In genomic region chr19:13122980-13123957, GRCh38 we compare ENCODE assay signal across 22 cellular contexts. TPM values are rescaled to one million over a fixed set of nuclear protein-coding genes. Genes with fewer than 3 reads are reported as not detected.
DNase-seq lines count a peak whose midpoint lies in the region; ATAC-seq, FAIRE-seq and TF ChIP-seq lines count a peak whose summit lies in the region.
"Had no signal": no experiment of that assay in that cellular context is flagged by ENCODE, and none has a peak within 500 bp of the region (broad histone marks: within the 10 kb centered on the region; RNA-seq: fewer than 3 reads in every experiment).

No MANE protein-coding gene starts in this region.

- TF ChIP-seq CTCF in H1 (IDR thresholded peaks at IDR 0.05; ENCODE audit: control extremely low read depth in 1 of 3, insufficient read depth in 1 of 3, low read depth in 1 of 3, low read length in 3 of 3) = no peak
- TF ChIP-seq CTCF in osteocyte (IDR thresholded peaks at IDR 0.05) = no peak

- H3K4me3 ChIP-seq in H1 (ENCODE audit: extremely low read depth in 1 of 4, insufficient read depth in 2 of 4, low read depth in 3 of 4, low read length in 4 of 4) = no peak overlapping the region
- H3K4me3 ChIP-seq: A549 had no signal

- 0 out of 2 replicates have a peak overlapping the region, but pooled peaks have one; percentile 71 for H2BK5ac ChIP-seq in H1 (ENCODE audit: low read depth, low read length)

- CTCF ChIA-PET in H1 (lab: Charles Lee; ENCODE audit: partially characterized antibody) = interaction anchor here (1.0 to 2.3 kb wide), 4 partner anchors 15 to 62 kb away, joined by 3 to 10 read pairs (median 4); no protein-coding TSS in a partner anchor

- POLR2A ChIA-PET in H1 (lab: Charles Lee; ENCODE audit: partially characterized antibody) = interaction anchor here (0.5 to 19.5 kb wide), 11 partner anchors 9 to 143 kb away, joined by 3 to 228 read pairs (median 8); partner anchors contain the start of genes IER2 and STX10

- H4K20me1 ChIP-seq in H1 (replicated peaks in 1 of 2; ENCODE audit: control insufficient read depth in 1 of 2, insufficient read depth in 2 of 2, low read length in 2 of 2) = peaks cover 57 to 70% of the 10 kb centered on the region in 2 experiments

- H3K4me2 ChIP-seq in H1 (ENCODE audit: insufficient read depth in 1 of 2, low read depth in 2 of 2, low read length in 2 of 2) = no peak overlapping the region
- H3K4me2 ChIP-seq: A549 had no signal

- FAIRE-seq in H1 (lab: Jason Lieb, UNC) = no peak
- FAIRE-seq: A549, frontal cortex, H54 had no signal

- DNase-seq in activated T-cell treated with anti-CD3 and anti-CD28 coated beads, Interleukin-2, amount 50 U/mL, for 4 hours = no peak
- DNase-seq in activated T-cell treated with anti-CD3 and anti-CD28 coated beads for 4 hours (no peak), H1 (ENCODE audit: low read depth in 1 of 2, low spot score in 2 of 2) (no peak), osteocyte (ENCODE audit: extremely low spot score, unreplicated experiment) (no peak), SIG-M5 (lab: John Stamatoyannopoulos, UW) (no peak), sciatic nerve (ENCODE audit: low spot score) (no peak)
- no peak for DNase-seq in activated T-helper 1 cell treated with anti-CD3 and anti-CD28 coated beads, Interleukin-12 subunit alpha, Interleukin-12 subunit beta, Interleukin-2, Interleukin-4 antibody, amounts not matched to agents 30 ng/mL and 10 ng/mL and 1 ng/mL, durations not matched to agents 14 hours and 24 hours and 36 hours (ENCODE audit: low spot score)
- DNase-seq: activated CD4-positive, CD25-positive, alpha-beta regulatory T cell; activated gamma-delta T cell; IMR-90; naive thymus-derived CD4-positive, alpha-beta T cell; NCI-H748 treated with DMSO at 0.1 percent for 48 hours; OCI-M1; SHP77 treated with DMSO at 0.1 percent for 48 hours; stimulated activated CD4-positive, alpha-beta T cell treated with anti-CD3 and anti-CD28 coated beads, Interleukin-12 subunit alpha, Interleukin-12 subunit beta, amount 100 ng/mL, for 4 hours had no signal

- no peak overlapping the region for H3K56ac ChIP-seq in H1 (replicated peaks; ENCODE audit: insufficient read length, low read depth, low read length)

- peaks cover 7% of the 10 kb centered on the region for H3K36me3 Mint-ChIP-seq in activated T-cell treated with anti-CD3 and anti-CD28 coated beads, Interleukin-2, amount 50 U/mL, for 4 hours (ENCODE audit: insufficient read depth)
- H3K36me3 Mint-ChIP-seq in activated T-helper 1 cell treated with anti-CD3 and anti-CD28 coated beads, Interleukin-12 subunit alpha, Interleukin-12 subunit beta, Interleukin-2, Interleukin-4 antibody, amounts not matched to agents 30 ng/mL and 10 ng/mL and 1 ng/mL, durations not matched to agents 14 hours and 24 hours and 36 hours (ENCODE audit: low read depth) = peaks cover 9% of the 10 kb centered on the region
- H3K36me3 Mint-ChIP-seq in osteocyte (ENCODE audit: unreplicated experiment) = no peaks in the 10 kb centered on the region
- H3K36me3 Mint-ChIP-seq: memory B cell had no signal

- ATAC-seq in activated T-cell treated with anti-CD3 and anti-CD28 coated beads, Interleukin-2, amount 50 U/mL, for 4 hours = no peak
- no peak for ATAC-seq in HG02610 (IDR thresholded peaks at IDR 0.05; ENCODE audit: unreplicated experiment)
- ATAC-seq in sciatic nerve = no peak
- ATAC-seq: A549; naive thymus-derived CD4-positive, alpha-beta T cell had no signal

- peaks cover 6% of the 10 kb centered on the region; the same call in 1 of the 2 replicates for H3K23me2 ChIP-seq in H1 (ENCODE audit: low read depth, low read length)

- peaks cover 14 to 36% (median 25%) of the 10 kb centered on the region in 4 experiments for H3K4me1 ChIP-seq in H1 (replicated peaks in 1 of 4; ENCODE audit: control insufficient read depth in 3 of 4, insufficient read depth in 4 of 4, low read length in 3 of 4)

- H4K8ac ChIP-seq in H1 (ENCODE audit: extremely low read depth, insufficient read depth, low read length) = peak overlapping the region; percentile 28

- no peak overlapping the region for H3K14ac ChIP-seq in H1 (ENCODE audit: insufficient read length)

- H4K91ac ChIP-seq in H1 (replicated peaks; ENCODE audit: insufficient read length, low read length) = no peak overlapping the region

- H3K27ac ChIP-seq in H1 (ENCODE audit: low read depth, low read length) = no peak overlapping the region; the same call in 1 of the 2 replicates
- H3K27ac ChIP-seq: A549 had no signal

- peaks cover 42% of the 10 kb centered on the region for H3K79me1 ChIP-seq in H1 (ENCODE audit: low read depth, low read length)

- no peak for TF ChIP-seq RAD21 in H1 (IDR thresholded peaks at IDR 0.05 in 1 of 2, conservative IDR thresholded peaks at IDR 0.05 in 1 of 2; ENCODE audit: low read depth in 2 of 2, low read length in 2 of 2)

- H3K4ac ChIP-seq in H1 (replicated peaks; ENCODE audit: insufficient read length, low read depth, low read length) = no peak overlapping the region

- H3K4me1 Mint-ChIP-seq in activated T-cell treated with anti-CD3 and anti-CD28 coated beads, Interleukin-2, amount 50 U/mL, for 4 hours (ENCODE audit: low read depth) = peaks cover 47% of the 10 kb centered on the region
- peaks cover 42% of the 10 kb centered on the region for H3K4me1 Mint-ChIP-seq in activated T-helper 1 cell treated with anti-CD3 and anti-CD28 coated beads, Interleukin-12 subunit alpha, Interleukin-12 subunit beta, Interleukin-2, Interleukin-4 antibody, amounts not matched to agents 30 ng/mL and 10 ng/mL and 1 ng/mL, durations not matched to agents 14 hours and 24 hours and 36 hours (ENCODE audit: low read depth)
- peaks cover 36% of the 10 kb centered on the region for H3K4me1 Mint-ChIP-seq in osteocyte (ENCODE audit: unreplicated experiment)

- no peak for TF ChIP-seq EP300 in H1 (IDR thresholded peaks at IDR 0.05; ENCODE audit: borderline replicate concordance in 1 of 2, low read depth in 2 of 2, low read length in 2 of 2)

- no peaks in the 10 kb centered on the region for H3K27me3 ChIP-seq in H1 (replicated peaks in 1 of 4; ENCODE audit: control insufficient read depth in 3 of 4, extremely low read depth in 1 of 4, insufficient read depth in 3 of 4, low read length in 3 of 4)
- H3K27me3 ChIP-seq: brain microvascular endothelial cell had no signal

- no peak overlapping the region for H2BK120ac ChIP-seq in H1 (replicated peaks; ENCODE audit: low read depth, low read length)

- peak overlapping the region; percentile 4 for H3K27ac Mint-ChIP-seq in activated T-helper 1 cell treated with anti-CD3 and anti-CD28 coated beads, Interleukin-12 subunit alpha, Interleukin-12 subunit beta, Interleukin-2, Interleukin-4 antibody, amounts not matched to agents 30 ng/mL and 10 ng/mL and 1 ng/mL, durations not matched to agents 14 hours and 24 hours and 36 hours
- H3K27ac Mint-ChIP-seq in osteocyte (ENCODE audit: unreplicated experiment) = peak overlapping the region; percentile 37
- H3K27ac Mint-ChIP-seq: memory B cell had no signal

- H3K79me2 ChIP-seq in H1 (ENCODE audit: control insufficient read depth in 1 of 2, insufficient read depth in 2 of 2, low read length in 2 of 2) = peaks cover 65 to 97% of the 10 kb centered on the region in 2 experiments

- H2BK15ac ChIP-seq in H1 (ENCODE audit: low read length) = no peak overlapping the region

- no peak overlapping the region for H2BK20ac ChIP-seq in H1 (ENCODE audit: low read length)

- intact Hi-C loops in activated T-helper 1 cell treated with anti-CD3 and anti-CD28 coated beads, Interleukin-12 subunit alpha, Interleukin-12 subunit beta, Interleukin-2, Interleukin-4 antibody, amounts not matched to agents 30 ng/mL and 10 ng/mL and 1 ng/mL, durations not matched to agents 14 hours and 24 hours and 36 hours (cut with micrococcal nuclease) = no loop called here
- intact Hi-C loops in sciatic nerve (cut with DNase I) = no loop called here

- 88% methylated on average over 20 of the region's 20 CpGs; no CpG with 5 or more reads in 1 of the 2 experiments for WGBS in H1 (ENCODE audit: extremely low coverage in 1 of 2, insufficient coverage in 1 of 2, insufficient read length in 1 of 2, insufficient replicate concordance in 2 of 2, low coverage in 1 of 2, low lambda C conversion rate in 2 of 2, missing lambda C conversion rate in 1 of 2), 2 experiments

- no peak overlapping the region for H3K9ac ChIP-seq in H1 (replicated peaks in 1 of 4; ENCODE audit: extremely low read depth in 1 of 4, low read depth in 3 of 4, low read length in 3 of 4)

- TF ChIP-seq POLR2A in H1 (IDR thresholded peaks at IDR 0.05; ENCODE audit: control extremely low read depth in 1 of 2, low read depth in 2 of 2, low read length in 2 of 2) = no peak; a peak in 1 of 3 replicates

- H2BK12ac ChIP-seq in H1 (ENCODE audit: low read depth, low read length) = no peak overlapping the region

- H2AFZ ChIP-seq in H1 (ENCODE audit: low read length) = no peak overlapping the region

- H3K36me3 ChIP-seq in H1 (ENCODE audit: control insufficient read depth in 2 of 4, insufficient read depth in 4 of 4, low read length in 3 of 4) = peaks cover 4 to 11% (median 6%) of the 10 kb centered on the region in 4 experiments; a peak in 5 of 8 replicates

- H2AK5ac ChIP-seq in H1 (ENCODE audit: low read depth, low read length) = no peak overlapping the region

- no peaks in the 10 kb centered on the region for H3K27me3 Mint-ChIP-seq in activated T-cell treated with anti-CD3 and anti-CD28 coated beads, Interleukin-2, amount 50 U/mL, for 4 hours (ENCODE audit: low read depth)
- H3K27me3 Mint-ChIP-seq in activated T-helper 1 cell treated with anti-CD3 and anti-CD28 coated beads, Interleukin-12 subunit alpha, Interleukin-12 subunit beta, Interleukin-2, Interleukin-4 antibody, amounts not matched to agents 30 ng/mL and 10 ng/mL and 1 ng/mL, durations not matched to agents 14 hours and 24 hours and 36 hours (ENCODE audit: insufficient read depth) = no peaks in the 10 kb centered on the region
- H3K27me3 Mint-ChIP-seq in osteocyte (ENCODE audit: unreplicated experiment) = no peaks in the 10 kb centered on the region
- H3K27me3 Mint-ChIP-seq: memory B cell; naive thymus-derived CD4-positive, alpha-beta T cell had no signal

- H3K23ac ChIP-seq in H1 (ENCODE audit: insufficient read length) = no peak overlapping the region

- no peaks in the 10 kb centered on the region for H3K9me3 Mint-ChIP-seq in activated T-cell treated with anti-CD3 and anti-CD28 coated beads, Interleukin-2, amount 50 U/mL, for 4 hours
- H3K9me3 Mint-ChIP-seq in activated T-helper 1 cell treated with anti-CD3 and anti-CD28 coated beads, Interleukin-12 subunit alpha, Interleukin-12 subunit beta, Interleukin-2, Interleukin-4 antibody, amounts not matched to agents 30 ng/mL and 10 ng/mL and 1 ng/mL, durations not matched to agents 14 hours and 24 hours and 36 hours = no peaks in the 10 kb centered on the region
- no peaks in the 10 kb centered on the region for H3K9me3 Mint-ChIP-seq in osteocyte (ENCODE audit: unreplicated experiment)
- H3K9me3 Mint-ChIP-seq: memory B cell; naive thymus-derived CD4-positive, alpha-beta T cell had no signal

- no peak overlapping the region for H3K18ac ChIP-seq in H1 (ENCODE audit: extremely low read depth, low read length)

- H4K5ac ChIP-seq in H1 (ENCODE audit: insufficient read length, low read depth, low read length) = no peak overlapping the region

- peak overlapping the region; percentile 33 for H3K4me3 Mint-ChIP-seq in activated T-cell treated with anti-CD3 and anti-CD28 coated beads, Interleukin-2, amount 50 U/mL, for 4 hours
- H3K4me3 Mint-ChIP-seq in activated T-helper 1 cell treated with anti-CD3 and anti-CD28 coated beads, Interleukin-12 subunit alpha, Interleukin-12 subunit beta, Interleukin-2, Interleukin-4 antibody, amounts not matched to agents 30 ng/mL and 10 ng/mL and 1 ng/mL, durations not matched to agents 14 hours and 24 hours and 36 hours = no peak overlapping the region
- no peak overlapping the region for H3K4me3 Mint-ChIP-seq in osteocyte (ENCODE audit: unreplicated experiment)
- H3K4me3 Mint-ChIP-seq: memory B cell had no signal

- no peaks in the 10 kb centered on the region for H3K9me3 ChIP-seq in H1 (ENCODE audit: insufficient read depth in 2 of 2, low read depth in 1 of 2, low read length in 1 of 2)
- H3K9me3 ChIP-seq: A549 had no signal

RNA-seq across cellular contexts. Expression of gene NACC1, which starts 5.2 kb away (rescaled TPM):
- total RNA-seq in activated T-cell treated with anti-CD3 and anti-CD28 coated beads, Interleukin-2, amount 50 U/mL, for 4 hours = 100 to 1,000 TPM; 127 to 137 (median 134) TPM
- 124 TPM in 2 replicates for total RNA-seq in activated T-helper 1 cell treated with anti-CD3 and anti-CD28 coated beads, Interleukin-12 subunit alpha, Interleukin-12 subunit beta, Interleukin-2, Interleukin-4 antibody, amounts not matched to agents 30 ng/mL and 10 ng/mL and 1 ng/mL, durations not matched to agents 14 hours and 24 hours and 36 hours
- total RNA-seq in H1 (2021; fragmentation: NEBNext Ultra II Directional; extraction: Animal tissue kit (Norgen Biotek cat#: 25700)) = 226 and 234 TPM in 2 replicates
- 301 and 541 TPM in 2 replicates for polyA plus RNA-seq in H1 (2011; rRNA removed)
- polyA plus RNA-seq in H1 (2011; cell fraction: cytosol; rRNA removed) = 204 TPM
- 367 TPM for polyA plus RNA-seq in H1 (2011; cell fraction: nucleus; rRNA removed)
- polyA plus RNA-seq in H1 (2012, experiment 1 of 2) = 72.2 to 138 TPM (median 120 TPM) in 4 replicates
- 144 TPM for polyA plus RNA-seq in H1 (2012, experiment 2 of 2)
- polyA plus RNA-seq in H1 (2013, experiment 1 of 2) = 169 TPM
- polyA plus RNA-seq in H1 (2013, experiment 2 of 2) = 186 TPM
- 150 and 197 TPM in 2 replicates for polyA minus RNA-seq in H1 (2011; rRNA and poly(A)+ RNA removed)
- polyA minus RNA-seq in H1 (2011; cell fraction: cytosol; rRNA and poly(A)+ RNA removed) = 187 TPM
- 126 TPM for polyA minus RNA-seq in H1 (2011; cell fraction: nucleus; rRNA and poly(A)+ RNA removed)
- total RNA-seq in osteocyte = 40.4 and 45.1 TPM in 2 replicates
- 30.7 TPM for total RNA-seq in sciatic nerve

RNA-seq across cellular contexts. Expression of gene TRMT1, which starts 6.7 kb away (rescaled TPM):
- total RNA-seq in activated T-cell treated with anti-CD3 and anti-CD28 coated beads, Interleukin-2, amount 50 U/mL, for 4 hours = 100 to 1,000 TPM; 240 to 248 (median 246) TPM
- total RNA-seq in activated T-helper 1 cell treated with anti-CD3 and anti-CD28 coated beads, Interleukin-12 subunit alpha, Interleukin-12 subunit beta, Interleukin-2, Interleukin-4 antibody, amounts not matched to agents 30 ng/mL and 10 ng/mL and 1 ng/mL, durations not matched to agents 14 hours and 24 hours and 36 hours = 154 and 157 TPM in 2 replicates
- 96.6 and 99.3 TPM in 2 replicates for total RNA-seq in H1 (2021; fragmentation: NEBNext Ultra II Directional; extraction: Animal tissue kit (Norgen Biotek cat#: 25700))
- polyA plus RNA-seq in H1 (2011; rRNA removed) = 77.4 and 118 TPM in 2 replicates
- 94.9 TPM for polyA plus RNA-seq in H1 (2011; cell fraction: cytosol; rRNA removed)
- 298 TPM for polyA plus RNA-seq in H1 (2011; cell fraction: nucleus; rRNA removed)
- polyA plus RNA-seq in H1 (2012, experiment 1 of 2) = 66.0 to 95.2 TPM (median 84.7 TPM) in 4 replicates
- polyA plus RNA-seq in H1 (2012, experiment 2 of 2) = 75.5 TPM
- polyA plus RNA-seq in H1 (2013, experiment 1 of 2) = 69.1 TPM
- 65.4 TPM for polyA plus RNA-seq in H1 (2013, experiment 2 of 2)
- 38.6 and 46.1 TPM in 2 replicates for polyA minus RNA-seq in H1 (2011; rRNA and poly(A)+ RNA removed)
- 52.8 TPM for polyA minus RNA-seq in H1 (2011; cell fraction: cytosol; rRNA and poly(A)+ RNA removed)
- polyA minus RNA-seq in H1 (2011; cell fraction: nucleus; rRNA and poly(A)+ RNA removed) = 64.4 TPM
- total RNA-seq in osteocyte = 37.4 and 43.1 TPM in 2 replicates
- 34.7 TPM for total RNA-seq in sciatic nerve

RNA-seq across cellular contexts. Expression of gene LYL1, which starts 20.6 kb away (rescaled TPM):
- total RNA-seq in activated T-cell treated with anti-CD3 and anti-CD28 coated beads, Interleukin-2, amount 50 U/mL, for 4 hours = 1 to 10 TPM; 1.9 to 3.0 (median 2.9) TPM
- 2.4 and 2.5 TPM in 2 replicates for total RNA-seq in activated T-helper 1 cell treated with anti-CD3 and anti-CD28 coated beads, Interleukin-12 subunit alpha, Interleukin-12 subunit beta, Interleukin-2, Interleukin-4 antibody, amounts not matched to agents 30 ng/mL and 10 ng/mL and 1 ng/mL, durations not matched to agents 14 hours and 24 hours and 36 hours
- total RNA-seq in H1 (2021; fragmentation: NEBNext Ultra II Directional; extraction: Animal tissue kit (Norgen Biotek cat#: 25700)) = 0.58 and 0.65 TPM in 2 replicates
- 0.76 and 1.0 TPM in 2 replicates for polyA plus RNA-seq in H1 (2011; rRNA removed)
- polyA plus RNA-seq in H1 (2011; cell fraction: cytosol; rRNA removed) = 0.62 TPM
- polyA plus RNA-seq in H1 (2011; cell fraction: nucleus; rRNA removed) = 0.78 TPM
- polyA plus RNA-seq in H1 (2012, experiment 1 of 2) = 0.23 to 0.67 TPM (median 0.39 TPM) in 4 replicates
- polyA plus RNA-seq in H1 (2012, experiment 2 of 2) = 0.26 TPM
- 0.65 TPM for polyA plus RNA-seq in H1 (2013, experiment 1 of 2)
- 0.52 TPM for polyA plus RNA-seq in H1 (2013, experiment 2 of 2)
- polyA minus RNA-seq in H1 (2011; rRNA and poly(A)+ RNA removed) = 0.10 TPM in 1 of 2 replicates, not detected in the other
- polyA minus RNA-seq in H1 (2011; cell fraction: cytosol; rRNA and poly(A)+ RNA removed) = 1.2 TPM
- 0.40 TPM for polyA minus RNA-seq in H1 (2011; cell fraction: nucleus; rRNA and poly(A)+ RNA removed)
- total RNA-seq in osteocyte (not detected in 2 replicates), sciatic nerve (20.2 TPM)
- total RNA-seq: G401 had no signal

RNA-seq across cellular contexts. Expression of gene STX10, which starts 26.9 kb away (rescaled TPM):
- 10 to 100 TPM; 64.5 to 66.0 (median 65.4) TPM for total RNA-seq in activated T-cell treated with anti-CD3 and anti-CD28 coated beads, Interleukin-2, amount 50 U/mL, for 4 hours
- 73.8 and 78.1 TPM in 2 replicates for total RNA-seq in activated T-helper 1 cell treated with anti-CD3 and anti-CD28 coated beads, Interleukin-12 subunit alpha, Interleukin-12 subunit beta, Interleukin-2, Interleukin-4 antibody, amounts not matched to agents 30 ng/mL and 10 ng/mL and 1 ng/mL, durations not matched to agents 14 hours and 24 hours and 36 hours
- total RNA-seq in H1 (2021; fragmentation: NEBNext Ultra II Directional; extraction: Animal tissue kit (Norgen Biotek cat#: 25700)) = 50.8 and 53.0 TPM in 2 replicates
- polyA plus RNA-seq in H1 (2011; rRNA removed) = 80.1 and 86.8 TPM in 2 replicates
- 88.9 TPM for polyA plus RNA-seq in H1 (2011; cell fraction: cytosol; rRNA removed)
- 146 TPM for polyA plus RNA-seq in H1 (2011; cell fraction: nucleus; rRNA removed)
- polyA plus RNA-seq in H1 (2012, experiment 1 of 2) = 58.8 to 94.1 TPM (median 80.2 TPM) in 4 replicates
- 81.1 TPM for polyA plus RNA-seq in H1 (2012, experiment 2 of 2)
- polyA plus RNA-seq in H1 (2013, experiment 1 of 2) = 48.9 TPM
- polyA plus RNA-seq in H1 (2013, experiment 2 of 2) = 49.5 TPM
- polyA minus RNA-seq in H1 (2011; rRNA and poly(A)+ RNA removed) = 44.8 and 47.0 TPM in 2 replicates
- 40.2 TPM for polyA minus RNA-seq in H1 (2011; cell fraction: cytosol; rRNA and poly(A)+ RNA removed)
- polyA minus RNA-seq in H1 (2011; cell fraction: nucleus; rRNA and poly(A)+ RNA removed) = 36.6 TPM
- 48.5 and 50.5 TPM in 2 replicates for total RNA-seq in osteocyte
- total RNA-seq in sciatic nerve = 48.3 TPM

RNA-seq across cellular contexts. Expression of gene IER2, which starts 26.9 kb away (rescaled TPM):
- 100 to 1,000 TPM in 2 of 3 donors, 10 to 100 TPM in 1; 99.4 to 113 (median 110) TPM for total RNA-seq in activated T-cell treated with anti-CD3 and anti-CD28 coated beads, Interleukin-2, amount 50 U/mL, for 4 hours
- 173 and 175 TPM in 2 replicates for total RNA-seq in activated T-helper 1 cell treated with anti-CD3 and anti-CD28 coated beads, Interleukin-12 subunit alpha, Interleukin-12 subunit beta, Interleukin-2, Interleukin-4 antibody, amounts not matched to agents 30 ng/mL and 10 ng/mL and 1 ng/mL, durations not matched to agents 14 hours and 24 hours and 36 hours
- total RNA-seq in H1 (2021; fragmentation: NEBNext Ultra II Directional; extraction: Animal tissue kit (Norgen Biotek cat#: 25700)) = 137 and 138 TPM in 2 replicates
- 84.5 and 151 TPM in 2 replicates for polyA plus RNA-seq in H1 (2011; rRNA removed)
- 66.0 TPM for polyA plus RNA-seq in H1 (2011; cell fraction: cytosol; rRNA removed)
- polyA plus RNA-seq in H1 (2011; cell fraction: nucleus; rRNA removed) = 110 TPM
- 106 to 120 TPM (median 111 TPM) in 4 replicates for polyA plus RNA-seq in H1 (2012, experiment 1 of 2)
- 92.0 TPM for polyA plus RNA-seq in H1 (2012, experiment 2 of 2)
- 105 TPM for polyA plus RNA-seq in H1 (2013, experiment 1 of 2)
- 105 TPM for polyA plus RNA-seq in H1 (2013, experiment 2 of 2)
- 6.0 and 9.9 TPM in 2 replicates for polyA minus RNA-seq in H1 (2011; rRNA and poly(A)+ RNA removed)
- polyA minus RNA-seq in H1 (2011; cell fraction: cytosol; rRNA and poly(A)+ RNA removed) = 33.4 TPM
- 81.9 TPM for polyA minus RNA-seq in H1 (2011; cell fraction: nucleus; rRNA and poly(A)+ RNA removed)
- total RNA-seq in osteocyte (109 and 148 TPM in 2 replicates), sciatic nerve (102 TPM)
